Comparison of ENCODE assay signal across 1 cellular context in genomic region chr1:169115891-169116585, GRCh38.
TF ChIP-seq lines count a peak whose summit lies in the region.

No MANE protein-coding gene starts in this region.

TF ChIP-seq in HepG2, 621 proteins besides CTCF, POLR2A, EP300 and RAD21 (continued from another document and continues in another):
- peak; percentile 82; the same call in 1 of the 2 replicates for TF ChIP-seq ZNF788 (CRISPR knock-in tag; IDR thresholded peaks at IDR 0.05; ENCODE audit: borderline replicate concordance)
- TF ChIP-seq SATB2 (CRISPR knock-in tag; IDR thresholded peaks at IDR 0.05), result 0 out of 2 replicates have a peak, but pooled peaks have one; percentile 61
- no peak for TF ChIP-seq SNAPC5 (CRISPR knock-in tag; IDR thresholded peaks at IDR 0.05; ENCODE audit: borderline replicate concordance)
- 0 out of 2 replicates have a peak, but pooled peaks have one; percentile 38 for TF ChIP-seq ONECUT2 (CRISPR knock-in tag; IDR thresholded peaks at IDR 0.05)
- TF ChIP-seq ZNF687 (CRISPR knock-in tag; IDR thresholded peaks at IDR 0.05), result peak; percentile 85
- TF ChIP-seq FOXK2 (IDR thresholded peaks at IDR 0.05), result 0 out of 2 replicates have a peak, but pooled peaks have one; percentile 49
- no peak for TF ChIP-seq ZNF431 (CRISPR knock-in tag; IDR thresholded peaks at IDR 0.05; ENCODE audit: borderline replicate concordance, low read depth)
- TF ChIP-seq, protein P1, sequence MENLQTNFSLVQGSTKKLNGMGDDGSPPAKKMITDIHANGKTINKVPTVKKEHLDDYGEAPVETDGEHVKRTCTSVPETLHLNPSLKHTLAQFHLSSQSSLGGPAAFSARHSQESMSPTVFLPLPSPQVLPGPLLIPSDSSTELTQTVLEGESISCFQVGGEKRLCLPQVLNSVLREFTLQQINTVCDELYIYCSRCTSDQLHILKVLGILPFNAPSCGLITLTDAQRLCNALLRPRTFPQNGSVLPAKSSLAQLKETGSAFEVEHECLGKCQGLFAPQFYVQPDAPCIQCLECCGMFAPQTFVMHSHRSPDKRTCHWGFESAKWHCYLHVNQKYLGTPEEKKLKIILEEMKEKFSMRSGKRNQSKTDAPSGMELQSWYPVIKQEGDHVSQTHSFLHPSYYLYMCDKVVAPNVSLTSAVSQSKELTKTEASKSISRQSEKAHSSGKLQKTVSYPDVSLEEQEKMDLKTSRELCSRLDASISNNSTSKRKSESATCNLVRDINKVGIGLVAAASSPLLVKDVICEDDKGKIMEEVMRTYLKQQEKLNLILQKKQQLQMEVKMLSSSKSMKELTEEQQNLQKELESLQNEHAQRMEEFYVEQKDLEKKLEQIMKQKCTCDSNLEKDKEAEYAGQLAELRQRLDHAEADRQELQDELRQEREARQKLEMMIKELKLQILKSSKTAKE (CRISPR knock-in tag; IDR thresholded peaks at IDR 0.05; ENCODE audit: borderline replicate concordance), result peak; percentile 88
- TF ChIP-seq TARDBP (CRISPR knock-in tag; IDR thresholded peaks at IDR 0.05), result peak; percentile 84
- TF ChIP-seq CHD4 (IDR thresholded peaks at IDR 0.05; ENCODE audit: borderline replicate concordance, low read length), result no peak
- TF ChIP-seq CBFB (CRISPR knock-in tag; IDR thresholded peaks at IDR 0.05), result peak; percentile 67; the same call in 1 of the 2 replicates
- peak; percentile 82 for TF ChIP-seq YY1 (IDR thresholded peaks at IDR 0.05; ENCODE audit: insufficient read depth, insufficient replicate concordance, low read depth, low read length)
- TF ChIP-seq ZBTB33 (CRISPR knock-in tag; IDR thresholded peaks at IDR 0.05), result peak; percentile 98
- 0 out of 2 replicates have a peak, but pooled peaks have one; percentile 38 for TF ChIP-seq SMAD3 (CRISPR knock-in tag; IDR thresholded peaks at IDR 0.05)
- peak; percentile 82 for TF ChIP-seq ISL2 (CRISPR knock-in tag; IDR thresholded peaks at IDR 0.05)
- TF ChIP-seq, protein P2, sequence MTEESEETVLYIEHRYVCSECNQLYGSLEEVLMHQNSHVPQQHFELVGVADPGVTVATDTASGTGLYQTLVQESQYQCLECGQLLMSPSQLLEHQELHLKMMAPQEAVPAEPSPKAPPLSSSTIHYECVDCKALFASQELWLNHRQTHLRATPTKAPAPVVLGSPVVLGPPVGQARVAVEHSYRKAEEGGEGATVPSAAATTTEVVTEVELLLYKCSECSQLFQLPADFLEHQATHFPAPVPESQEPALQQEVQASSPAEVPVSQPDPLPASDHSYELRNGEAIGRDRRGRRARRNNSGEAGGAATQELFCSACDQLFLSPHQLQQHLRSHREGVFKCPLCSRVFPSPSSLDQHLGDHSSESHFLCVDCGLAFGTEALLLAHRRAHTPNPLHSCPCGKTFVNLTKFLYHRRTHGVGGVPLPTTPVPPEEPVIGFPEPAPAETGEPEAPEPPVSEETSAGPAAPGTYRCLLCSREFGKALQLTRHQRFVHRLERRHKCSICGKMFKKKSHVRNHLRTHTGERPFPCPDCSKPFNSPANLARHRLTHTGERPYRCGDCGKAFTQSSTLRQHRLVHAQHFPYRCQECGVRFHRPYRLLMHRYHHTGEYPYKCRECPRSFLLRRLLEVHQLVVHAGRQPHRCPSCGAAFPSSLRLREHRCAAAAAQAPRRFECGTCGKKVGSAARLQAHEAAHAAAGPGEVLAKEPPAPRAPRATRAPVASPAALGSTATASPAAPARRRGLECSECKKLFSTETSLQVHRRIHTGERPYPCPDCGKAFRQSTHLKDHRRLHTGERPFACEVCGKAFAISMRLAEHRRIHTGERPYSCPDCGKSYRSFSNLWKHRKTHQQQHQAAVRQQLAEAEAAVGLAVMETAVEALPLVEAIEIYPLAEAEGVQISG (CRISPR knock-in tag; IDR thresholded peaks at IDR 0.05), result peak; percentile 56; the same call in 1 of the 2 replicates
- TF ChIP-seq ZBTB4 (CRISPR knock-in tag; IDR thresholded peaks at IDR 0.05; ENCODE audit: borderline replicate concordance), result peak; percentile 86; the same call in 1 of the 2 replicates
- TF ChIP-seq ZNF350 (CRISPR knock-in tag; IDR thresholded peaks at IDR 0.05; ENCODE audit: borderline replicate concordance, low read depth), result peak; percentile 47; the same call in 1 of the 2 replicates
- peak; percentile 6; the same call in 1 of the 2 replicates for TF ChIP-seq NFE2 (CRISPR knock-in tag; IDR thresholded peaks at IDR 0.05)
- TF ChIP-seq ESRRA (CRISPR knock-in tag; IDR thresholded peaks at IDR 0.05; ENCODE audit: low read depth), result peak; percentile 81; the same call in 1 of the 2 replicates
- peak; percentile 90 for TF ChIP-seq HOMEZ (CRISPR knock-in tag; IDR thresholded peaks at IDR 0.05; ENCODE audit: low read depth)
- TF ChIP-seq AKAP8 (CRISPR knock-in tag; IDR thresholded peaks at IDR 0.05), result peak; percentile 40; the same call in 1 of the 2 replicates
- peak; percentile 38; the same call in 1 of the 2 replicates for TF ChIP-seq RFXANK (CRISPR knock-in tag; IDR thresholded peaks at IDR 0.05)
- peak; percentile 39; the same call in 1 of the 2 replicates for TF ChIP-seq ZNF143 (CRISPR knock-in tag; IDR thresholded peaks at IDR 0.05)
- 0 out of 2 replicates have a peak, but pooled peaks have one; percentile 40 for TF ChIP-seq KDM3A (CRISPR knock-in tag; IDR thresholded peaks at IDR 0.05; ENCODE audit: low read depth)
- no peak for TF ChIP-seq BHLHE40 (IDR thresholded peaks at IDR 0.05; ENCODE audit: low read length)
- TF ChIP-seq, protein P3, sequence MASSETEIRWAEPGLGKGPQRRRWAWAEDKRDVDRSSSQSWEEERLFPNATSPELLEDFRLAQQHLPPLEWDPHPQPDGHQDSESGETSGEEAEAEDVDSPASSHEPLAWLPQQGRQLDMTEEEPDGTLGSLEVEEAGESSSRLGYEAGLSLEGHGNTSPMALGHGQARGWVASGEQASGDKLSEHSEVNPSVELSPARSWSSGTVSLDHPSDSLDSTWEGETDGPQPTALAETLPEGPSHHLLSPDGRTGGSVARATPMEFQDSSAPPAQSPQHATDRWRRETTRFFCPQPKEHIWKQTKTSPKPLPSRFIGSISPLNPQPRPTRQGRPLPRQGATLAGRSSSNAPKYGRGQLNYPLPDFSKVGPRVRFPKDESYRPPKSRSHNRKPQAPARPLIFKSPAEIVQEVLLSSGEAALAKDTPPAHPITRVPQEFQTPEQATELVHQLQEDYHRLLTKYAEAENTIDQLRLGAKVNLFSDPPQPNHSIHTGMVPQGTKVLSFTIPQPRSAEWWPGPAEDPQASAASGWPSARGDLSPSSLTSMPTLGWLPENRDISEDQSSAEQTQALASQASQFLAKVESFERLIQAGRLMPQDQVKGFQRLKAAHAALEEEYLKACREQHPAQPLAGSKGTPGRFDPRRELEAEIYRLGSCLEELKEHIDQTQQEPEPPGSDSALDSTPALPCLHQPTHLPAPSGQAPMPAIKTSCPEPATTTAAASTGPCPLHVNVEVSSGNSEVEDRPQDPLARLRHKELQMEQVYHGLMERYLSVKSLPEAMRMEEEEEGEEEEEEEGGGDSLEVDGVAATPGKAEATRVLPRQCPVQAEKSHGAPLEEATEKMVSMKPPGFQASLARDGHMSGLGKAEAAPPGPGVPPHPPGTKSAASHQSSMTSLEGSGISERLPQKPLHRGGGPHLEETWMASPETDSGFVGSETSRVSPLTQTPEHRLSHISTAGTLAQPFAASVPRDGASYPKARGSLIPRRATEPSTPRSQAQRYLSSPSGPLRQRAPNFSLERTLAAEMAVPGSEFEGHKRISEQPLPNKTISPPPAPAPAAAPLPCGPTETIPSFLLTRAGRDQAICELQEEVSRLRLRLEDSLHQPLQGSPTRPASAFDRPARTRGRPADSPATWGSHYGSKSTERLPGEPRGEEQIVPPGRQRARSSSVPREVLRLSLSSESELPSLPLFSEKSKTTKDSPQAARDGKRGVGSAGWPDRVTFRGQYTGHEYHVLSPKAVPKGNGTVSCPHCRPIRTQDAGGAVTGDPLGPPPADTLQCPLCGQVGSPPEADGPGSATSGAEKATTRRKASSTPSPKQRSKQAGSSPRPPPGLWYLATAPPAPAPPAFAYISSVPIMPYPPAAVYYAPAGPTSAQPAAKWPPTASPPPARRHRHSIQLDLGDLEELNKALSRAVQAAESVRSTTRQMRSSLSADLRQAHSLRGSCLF (CRISPR knock-in tag; IDR thresholded peaks at IDR 0.05; ENCODE audit: borderline replicate concordance), result no peak
- TF ChIP-seq RXRB (CRISPR knock-in tag; IDR thresholded peaks at IDR 0.05; ENCODE audit: borderline replicate concordance), result peak; percentile 93
- TF ChIP-seq DNMT1 (CRISPR knock-in tag; IDR thresholded peaks at IDR 0.05), result no peak
- no peak for TF ChIP-seq ELF4 (CRISPR knock-in tag; IDR thresholded peaks at IDR 0.05; ENCODE audit: borderline replicate concordance)
- peak; percentile 54; the same call in 1 of the 2 replicates for TF ChIP-seq HOXD1 (CRISPR knock-in tag; IDR thresholded peaks at IDR 0.05)
- peak; percentile 44 for TF ChIP-seq ATF7 (IDR thresholded peaks at IDR 0.05)
- TF ChIP-seq ATF7 (CRISPR knock-in tag; IDR thresholded peaks at IDR 0.05), result peak; percentile 63; the same call in 1 of the 2 replicates
